Comparison of ENCODE assay signal across 8 cellular contexts in genomic region chr13:102799544-102800144, GRCh38. TPM values are rescaled to one million over a fixed set of nuclear protein-coding genes. Genes with fewer than 3 reads are reported as not detected.
DNase-seq lines count a peak whose midpoint lies in the region; ATAC-seq, FAIRE-seq and TF ChIP-seq lines count a peak whose summit lies in the region.

No MANE protein-coding gene starts in this region.

- H3K79me2 ChIP-seq in OCI-LY3 (ENCODE audit: low read length) = peaks cover 13% of the 10 kb centered on the region

- H3K4me3 ChIP-seq in OCI-LY3 (ENCODE audit: low read length) = peak overlapping the region; percentile 90
- H3K4me3 ChIP-seq in bronchial epithelial cell (ENCODE audit: low read depth, low read length) = peak overlapping the region; percentile 88

- peak overlapping the region; percentile 89 for H2AFZ ChIP-seq in OCI-LY3 (ENCODE audit: low read depth, low read length)

- no peaks in the 10 kb centered on the region for H3K27me3 ChIP-seq in OCI-LY3 (ENCODE audit: low read depth, low read length)
- no peaks in the 10 kb centered on the region for H3K27me3 ChIP-seq in bronchial epithelial cell (ENCODE audit: control insufficient read depth, insufficient read depth, low read length)

- peak overlapping the region; percentile 74 for H3K9ac ChIP-seq in OCI-LY3 (ENCODE audit: low read length)

- peak overlapping the region; percentile 91 for H3K4me2 ChIP-seq in OCI-LY3 (ENCODE audit: low read length)

- no peaks in the 10 kb centered on the region for H4K20me1 ChIP-seq in OCI-LY3 (ENCODE audit: insufficient read depth, low read length)

- peak; percentile 6 for ATAC-seq in HG02759 (IDR thresholded peaks at IDR 0.05; ENCODE audit: unreplicated experiment)

- DNase-seq in activated T-cell treated with anti-CD3 and anti-CD28 coated beads for 48 hours (ENCODE audit: low read depth) (peak; percentile 16), bronchial epithelial cell (ENCODE audit: low read depth) (no peak), iris pigment epithelial cell (ENCODE audit: low read depth) (peak; percentile 27), NCI-H510A (lab: John Stamatoyannopoulos, UW) (no peak)
- no peak for DNase-seq in activated T-cell treated with anti-CD3 and anti-CD28 coated beads, Interleukin-2, amount 50 U/mL, for 1 hour
- peak; percentile 39 for DNase-seq in stimulated activated CD8-positive, alpha-beta memory T cell treated with anti-CD3 and anti-CD28 coated beads, Interleukin-4, amount 100 ng/mL, for 48 hours

- H3K9me3 ChIP-seq in OCI-LY3 (ENCODE audit: insufficient read depth, low read length) = no peaks in the 10 kb centered on the region

- no peak for FAIRE-seq in bronchial epithelial cell (lab: Jason Lieb, UNC)

- H3K36me3 ChIP-seq in OCI-LY3 (replicated peaks; ENCODE audit: low read depth, low read length) = no peaks in the 10 kb centered on the region
- no peaks in the 10 kb centered on the region for H3K36me3 ChIP-seq in bronchial epithelial cell (ENCODE audit: control insufficient read depth, insufficient read depth, low read length)

- H3K4me1 ChIP-seq in OCI-LY3 (ENCODE audit: low read length) = peaks cover 9% of the 10 kb centered on the region

- H3K27ac ChIP-seq in OCI-LY3 (ENCODE audit: low read length) = no peak overlapping the region

- TF ChIP-seq CTCF in OCI-LY3 (IDR thresholded peaks at IDR 0.05; ENCODE audit: low read depth, low read length) (no peak), bronchial epithelial cell (IDR thresholded peaks at IDR 0.05; ENCODE audit: insufficient read depth, low read length, severe bottlenecking) (no peak)

RNA-seq across cellular contexts. Expression of gene BIVM, which starts 0.7 kb away (rescaled TPM):
- 7.9 and 11.1 TPM in 2 replicates for total RNA-seq in bronchial epithelial cell

RNA-seq across cellular contexts. Expression of gene POGLUT2, which starts 0.9 kb away (rescaled TPM):
- 4.0 and 6.1 TPM in 2 replicates for total RNA-seq in bronchial epithelial cell

RNA-seq across cellular contexts. Expression of gene TEX30, which starts 26.1 kb away (rescaled TPM):
- total RNA-seq in bronchial epithelial cell = 9.7 and 16.1 TPM in 2 replicates

RNA-seq across cellular contexts. Expression of gene ERCC5, which starts 46.2 kb away (rescaled TPM):
- total RNA-seq in bronchial epithelial cell = 41.3 and 44.9 TPM in 2 replicates

Comparison
In these comparisons a context has a peak if more than half of its experiments do, and no peak if none do; other contexts are left out.
1. DNase-seq: peak in activated T-cell treated with anti-CD3 and anti-CD28 coated beads for 48 hours (single experiment), iris pigment epithelial cell (single experiment) and stimulated activated CD8-positive, alpha-beta memory T cell treated with anti-CD3 and anti-CD28 coated beads, Interleukin-4, amount 100 ng/mL, for 48 hours (single experiment); none in activated T-cell treated with anti-CD3 and anti-CD28 coated beads, Interleukin-2, amount 50 U/mL, for 1 hour (single experiment), bronchial epithelial cell (single experiment) and NCI-H510A (single experiment).